Comparison of ENCODE assay signal across 1 cellular context in genomic region chr1:147245129-147245528, GRCh38.
A peak's percentile ranks its signal among the peaks of the same experiment; 100 is the strongest.
TF ChIP-seq lines count a peak whose summit lies in the region.

No MANE protein-coding gene starts in this region.

TF ChIP-seq in K562, 482 proteins besides CTCF, POLR2A, EP300 and RAD21 (continues in another document):
- TF ChIP-seq, protein P1, sequence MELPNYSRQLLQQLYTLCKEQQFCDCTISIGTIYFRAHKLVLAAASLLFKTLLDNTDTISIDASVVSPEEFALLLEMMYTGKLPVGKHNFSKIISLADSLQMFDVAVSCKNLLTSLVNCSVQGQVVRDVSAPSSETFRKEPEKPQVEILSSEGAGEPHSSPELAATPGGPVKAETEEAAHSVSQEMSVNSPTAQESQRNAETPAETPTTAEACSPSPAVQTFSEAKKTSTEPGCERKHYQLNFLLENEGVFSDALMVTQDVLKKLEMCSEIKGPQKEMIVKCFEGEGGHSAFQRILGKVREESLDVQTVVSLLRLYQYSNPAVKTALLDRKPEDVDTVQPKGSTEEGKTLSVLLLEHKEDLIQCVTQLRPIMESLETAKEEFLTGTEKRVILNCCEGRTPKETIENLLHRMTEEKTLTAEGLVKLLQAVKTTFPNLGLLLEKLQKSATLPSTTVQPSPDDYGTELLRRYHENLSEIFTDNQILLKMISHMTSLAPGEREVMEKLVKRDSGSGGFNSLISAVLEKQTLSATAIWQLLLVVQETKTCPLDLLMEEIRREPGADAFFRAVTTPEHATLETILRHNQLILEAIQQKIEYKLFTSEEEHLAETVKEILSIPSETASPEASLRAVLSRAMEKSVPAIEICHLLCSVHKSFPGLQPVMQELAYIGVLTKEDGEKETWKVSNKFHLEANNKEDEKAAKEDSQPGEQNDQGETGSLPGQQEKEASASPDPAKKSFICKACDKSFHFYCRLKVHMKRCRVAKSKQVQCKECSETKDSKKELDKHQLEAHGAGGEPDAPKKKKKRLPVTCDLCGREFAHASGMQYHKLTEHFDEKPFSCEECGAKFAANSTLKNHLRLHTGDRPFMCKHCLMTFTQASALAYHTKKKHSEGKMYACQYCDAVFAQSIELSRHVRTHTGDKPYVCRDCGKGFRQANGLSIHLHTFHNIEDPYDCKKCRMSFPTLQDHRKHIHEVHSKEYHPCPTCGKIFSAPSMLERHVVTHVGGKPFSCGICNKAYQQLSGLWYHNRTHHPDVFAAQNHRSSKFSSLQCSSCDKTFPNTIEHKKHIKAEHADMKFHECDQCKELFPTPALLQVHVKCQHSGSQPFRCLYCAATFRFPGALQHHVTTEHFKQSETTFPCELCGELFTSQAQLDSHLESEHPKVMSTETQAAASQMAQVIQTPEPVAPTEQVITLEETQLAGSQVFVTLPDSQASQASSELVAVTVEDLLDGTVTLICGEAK (IDR thresholded peaks at IDR 0.05) = 0 out of 2 replicates have a peak, but pooled peaks have one; percentile 15
- TF ChIP-seq, protein P1 (CRISPR knock-in tag; IDR thresholded peaks at IDR 0.05) = no peak
- TF ChIP-seq HDAC3 (IDR thresholded peaks at IDR 0.05; ENCODE audit: borderline replicate concordance, partially characterized antibody) = no peak
- peak; percentile 80 for TF ChIP-seq USF1 (CRISPR knock-in tag; IDR thresholded peaks at IDR 0.05)
- no peak for TF ChIP-seq MXI1 (IDR thresholded peaks at IDR 0.05; ENCODE audit: low read depth, low read length)
- peak in 1 of 3 experiments; percentile 41 for TF ChIP-seq YY1 (IDR thresholded peaks at IDR 0.05; ENCODE audit: borderline replicate concordance in 1 of 3, control insufficient read depth in 1 of 3, extremely low read depth in 1 of 3, insufficient read depth in 3 of 3, insufficient read length in 1 of 3, insufficient replicate concordance in 2 of 3, low read depth in 1 of 3, low read length in 2 of 3)
- no peak for TF ChIP-seq ZNF134 (CRISPR knock-in tag; conservative IDR thresholded peaks at IDR 0.05)
- TF ChIP-seq NCOA4 (IDR thresholded peaks at IDR 0.05; ENCODE audit: partially characterized antibody) = no peak
- TF ChIP-seq HDAC1 (IDR thresholded peaks at IDR 0.05) = peak in 1 of 2 experiments; percentile 44; a peak in 2 of 4 replicates
- peak; percentile 58; the same call in 1 of the 2 replicates for TF ChIP-seq TOE1 (IDR thresholded peaks at IDR 0.05; ENCODE audit: borderline replicate concordance)
- TF ChIP-seq TOE1 (CRISPR knock-in tag; IDR thresholded peaks at IDR 0.05; ENCODE audit: borderline replicate concordance, low read depth) = no peak
- no peak for TF ChIP-seq C11orf30 (IDR thresholded peaks at IDR 0.05; ENCODE audit: low read depth)
- 0 out of 4 replicates have a peak, but pooled peaks of 1 of the 2 experiments have one; percentile 6 for TF ChIP-seq SIN3A (IDR thresholded peaks at IDR 0.05; ENCODE audit: borderline replicate concordance in 2 of 2, control insufficient read depth in 1 of 2, low read depth in 2 of 2, low read length in 2 of 2)
- TF ChIP-seq, protein P2, sequence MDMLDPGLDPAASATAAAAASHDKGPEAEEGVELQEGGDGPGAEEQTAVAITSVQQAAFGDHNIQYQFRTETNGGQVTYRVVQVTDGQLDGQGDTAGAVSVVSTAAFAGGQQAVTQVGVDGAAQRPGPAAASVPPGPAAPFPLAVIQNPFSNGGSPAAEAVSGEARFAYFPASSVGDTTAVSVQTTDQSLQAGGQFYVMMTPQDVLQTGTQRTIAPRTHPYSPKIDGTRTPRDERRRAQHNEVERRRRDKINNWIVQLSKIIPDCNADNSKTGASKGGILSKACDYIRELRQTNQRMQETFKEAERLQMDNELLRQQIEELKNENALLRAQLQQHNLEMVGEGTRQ (CRISPR knock-in tag; IDR thresholded peaks at IDR 0.05) = peak; percentile 84
- TF ChIP-seq PKNOX1 (IDR thresholded peaks at IDR 0.05) = peak; percentile 31; the same call in 1 of the 2 replicates
- no peak for TF ChIP-seq KHSRP (IDR thresholded peaks at IDR 0.05)
- TF ChIP-seq, protein P3, sequence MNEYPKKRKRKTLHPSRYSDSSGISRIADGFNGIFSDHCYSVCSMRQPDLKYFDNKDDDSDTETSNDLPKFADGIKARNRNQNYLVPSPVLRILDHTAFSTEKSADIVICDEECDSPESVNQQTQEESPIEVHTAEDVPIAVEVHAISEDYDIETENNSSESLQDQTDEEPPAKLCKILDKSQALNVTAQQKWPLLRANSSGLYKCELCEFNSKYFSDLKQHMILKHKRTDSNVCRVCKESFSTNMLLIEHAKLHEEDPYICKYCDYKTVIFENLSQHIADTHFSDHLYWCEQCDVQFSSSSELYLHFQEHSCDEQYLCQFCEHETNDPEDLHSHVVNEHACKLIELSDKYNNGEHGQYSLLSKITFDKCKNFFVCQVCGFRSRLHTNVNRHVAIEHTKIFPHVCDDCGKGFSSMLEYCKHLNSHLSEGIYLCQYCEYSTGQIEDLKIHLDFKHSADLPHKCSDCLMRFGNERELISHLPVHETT (CRISPR knock-in tag; conservative IDR thresholded peaks at IDR 0.05 in 1 of 2, IDR thresholded peaks at IDR 0.05 in 1 of 2) = no peak
- TF ChIP-seq SREBF1 (IDR thresholded peaks at IDR 0.05; ENCODE audit: borderline replicate concordance, low read depth, low read length) = no peak
- TF ChIP-seq ZZZ3 (IDR thresholded peaks at IDR 0.05) = no peak
- peak; percentile 69; the same call in 1 of the 2 replicates for TF ChIP-seq LEF1 (IDR thresholded peaks at IDR 0.05)
- no peak for TF ChIP-seq RB1 (IDR thresholded peaks at IDR 0.05; ENCODE audit: low read depth)
- no peak for TF ChIP-seq PCBP1 (IDR thresholded peaks at IDR 0.05; ENCODE audit: low read depth, low read length, poor library complexity, severe bottlenecking)
- TF ChIP-seq, protein P4, sequence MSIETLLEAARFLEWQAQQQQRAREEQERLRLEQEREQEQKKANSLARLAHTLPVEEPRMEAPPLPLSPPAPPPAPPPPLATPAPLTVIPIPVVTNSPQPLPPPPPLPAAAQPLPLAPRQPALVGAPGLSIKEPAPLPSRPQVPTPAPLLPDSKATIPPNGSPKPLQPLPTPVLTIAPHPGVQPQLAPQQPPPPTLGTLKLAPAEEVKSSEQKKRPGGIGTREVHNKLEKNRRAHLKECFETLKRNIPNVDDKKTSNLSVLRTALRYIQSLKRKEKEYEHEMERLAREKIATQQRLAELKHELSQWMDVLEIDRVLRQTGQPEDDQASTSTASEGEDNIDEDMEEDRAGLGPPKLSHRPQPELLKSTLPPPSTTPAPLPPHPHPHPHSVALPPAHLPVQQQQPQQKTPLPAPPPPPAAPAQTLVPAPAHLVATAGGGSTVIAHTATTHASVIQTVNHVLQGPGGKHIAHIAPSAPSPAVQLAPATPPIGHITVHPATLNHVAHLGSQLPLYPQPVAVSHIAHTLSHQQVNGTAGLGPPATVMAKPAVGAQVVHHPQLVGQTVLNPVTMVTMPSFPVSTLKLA (conservative IDR thresholded peaks at IDR 0.05) = peak in 1 of 2 experiments; percentile 48; a peak in 2 of 4 replicates
- no peak; a peak in 1 of 4 replicates for TF ChIP-seq ARNT (IDR thresholded peaks at IDR 0.05)
- no peak for TF ChIP-seq DPF2 (IDR thresholded peaks at IDR 0.05)
- no peak for TF ChIP-seq CEBPZ (IDR thresholded peaks at IDR 0.05; ENCODE audit: borderline replicate concordance, low read depth, low read length)
- no peak for TF ChIP-seq ATF1 (CRISPR knock-in tag; IDR thresholded peaks at IDR 0.05)
- no peak for TF ChIP-seq ATF1 (tag; IDR thresholded peaks at IDR 0.05)
- peak; percentile 44 for TF ChIP-seq CBFA2T2 (conservative IDR thresholded peaks at IDR 0.05)
- 0 out of 2 replicates have a peak, but pooled peaks have one; percentile 14 for TF ChIP-seq EP400 (IDR thresholded peaks at IDR 0.05)
- TF ChIP-seq ZNF583 (CRISPR knock-in tag; IDR thresholded peaks at IDR 0.05) = 0 out of 2 replicates have a peak, but pooled peaks have one; percentile 22
- TF ChIP-seq ATF3 (IDR thresholded peaks at IDR 0.05) = no peak
- TF ChIP-seq ATF3 (CRISPR knock-in tag; conservative IDR thresholded peaks at IDR 0.05) = 0 out of 2 replicates have a peak, but pooled peaks have one; percentile 29
- TF ChIP-seq ZNF449 (CRISPR knock-in tag; IDR thresholded peaks at IDR 0.05) = no peak
- no peak for TF ChIP-seq POLR3G (IDR thresholded peaks at IDR 0.05; ENCODE audit: extremely low read depth, insufficient read length, insufficient replicate concordance)
- 0 out of 2 replicates have a peak, but pooled peaks have one; percentile 17 for TF ChIP-seq MTA3 (IDR thresholded peaks at IDR 0.05; ENCODE audit: borderline replicate concordance)
- TF ChIP-seq TGIF2 (CRISPR knock-in tag; IDR thresholded peaks at IDR 0.05) = no peak
- no peak for TF ChIP-seq HNRNPK (IDR thresholded peaks at IDR 0.05; ENCODE audit: low read depth, low read length, poor library complexity, severe bottlenecking)
- no peak for TF ChIP-seq NFXL1 (CRISPR knock-in tag; IDR thresholded peaks at IDR 0.05)
- 0 out of 2 replicates have a peak, but pooled peaks have one; percentile 22 for TF ChIP-seq RBFOX2 (IDR thresholded peaks at IDR 0.05; ENCODE audit: low read depth, low read length)
